17 cellular contexts compared by ENCODE assay signal in genomic region chr1:85184245-85184644, GRCh38.
"Had no signal": no experiment of that assay in that cellular context is flagged by ENCODE, and none has a peak within 500 bp of the region (broad histone marks: within the 10 kb centered on the region; RNA-seq: fewer than 3 reads in every experiment).

No MANE protein-coding gene starts in this region.

- H3K9me3 ChIP-seq: esophagus muscularis mucosa, gastroesophageal sphincter, heart left ventricle, left ventricle myocardium inferior, lower lobe of right lung, mucosa of descending colon had no signal

- H3K27ac ChIP-seq: coronary artery, dorsolateral prefrontal cortex, esophagus muscularis mucosa, foreskin keratinocyte, left ventricle myocardium inferior, lower lobe of right lung had no signal

- H3K4me3 ChIP-seq: coronary artery, dorsolateral prefrontal cortex, esophagus muscularis mucosa, gastroesophageal sphincter, heart left ventricle, left ventricle myocardium inferior, lower lobe of right lung, mucosa of descending colon had no signal

- ATAC-seq: foreskin keratinocyte, gastroesophageal sphincter, left colon, left lobe of liver, lower lobe of right lung, mucosa of descending colon had no signal

- DNase-seq: dermis blood vessel endothelial cell; dorsolateral prefrontal cortex; effector CD4-positive, alpha-beta T cell; effector memory CD4-positive, alpha-beta T cell; foreskin keratinocyte; heart left ventricle; hippocampal formation; left colon; left ventricle myocardium inferior; lower lobe of right lung; mesenchymal stem cell; mucosa of descending colon; naive B cell had no signal

- H3K27me3 ChIP-seq: dorsolateral prefrontal cortex, esophagus muscularis mucosa, foreskin keratinocyte, gastroesophageal sphincter, heart left ventricle had no signal

- H3K4me1 ChIP-seq: foreskin keratinocyte had no signal

- H3K36me3 ChIP-seq: left ventricle myocardium inferior, lower lobe of right lung had no signal
